Comparison of ENCODE assay signal across 11 cellular contexts in the genomic region with DNA sequence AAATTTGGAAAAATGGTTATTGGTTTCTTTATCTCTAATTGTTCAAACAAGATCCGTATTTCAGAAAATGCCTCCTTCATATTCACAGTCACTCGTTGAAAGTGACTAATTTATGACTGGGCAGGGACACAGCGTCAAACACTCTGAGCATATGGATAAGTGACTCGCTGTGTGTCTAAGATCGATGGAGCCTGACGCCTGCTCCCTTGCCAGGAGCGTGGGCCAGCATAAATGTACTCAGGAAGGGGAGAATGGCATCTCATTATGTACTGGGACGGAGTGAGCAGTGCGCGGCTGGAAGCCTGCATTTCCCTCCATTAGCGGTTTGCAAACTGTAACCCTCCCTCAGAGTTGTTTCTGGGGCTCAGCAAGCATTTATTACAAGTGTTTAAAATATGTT.
A peak's percentile ranks its signal among the peaks of the same experiment; 100 is the strongest.
DNase-seq lines count a peak whose midpoint lies in the region; ATAC-seq and TF ChIP-seq lines count a peak whose summit lies in the region.
"Had no signal": no experiment of that assay in that cellular context is flagged by ENCODE, and none has a peak within 500 bp of the region (broad histone marks: within the 10 kb centered on the region; RNA-seq: fewer than 3 reads in every experiment).

No MANE protein-coding gene starts in this region.

- H3K4me3 ChIP-seq in thoracic aorta (peak overlapping the region; percentile 40), left lung (no peak overlapping the region)
- H3K4me3 ChIP-seq: testis had no signal

- H3K36me3 ChIP-seq in thoracic aorta (no peaks in the 10 kb centered on the region), left lung (no peaks in the 10 kb centered on the region)

- no peak for TF ChIP-seq CTCF in thoracic aorta (IDR thresholded peaks at IDR 0.05)
- no peak for TF ChIP-seq CTCF in left lung (IDR thresholded peaks at IDR 0.05)

- DNase-seq in HK-2 (ENCODE audit: unreplicated experiment), result peak; percentile 50
- peak; percentile 95 for DNase-seq in NCI-H446 treated with DMSO at 0.1 percent for 48 hours (lab: John Stamatoyannopoulos, UW)
- peak; percentile 13 for DNase-seq in cerebellar cortex (ENCODE audit: low spot score)
- DNase-seq in thoracic aorta (ENCODE audit: low spot score), result no peak
- no peak for DNase-seq in left lung
- DNase-seq in activated CD4-positive, CD25-positive, alpha-beta regulatory T cell (lab: John Stamatoyannopoulos, UW), result no peak
- DNase-seq: central memory CD4-positive, alpha-beta T cell; hippocampal formation; T-helper 1 cell; testis had no signal

- intact Hi-C loops in left lung (cut with DNase I), result no loop called here

- no peak for ATAC-seq in thoracic aorta (ENCODE audit: insufficient number of reproducible peaks, low FRiP score, low read depth)
- ATAC-seq in left lung, result no peak
- no peak for ATAC-seq in GM19324 (IDR thresholded peaks at IDR 0.05; ENCODE audit: low FRiP score, unreplicated experiment)

- no peak overlapping the region for H3K27ac ChIP-seq in thoracic aorta
- no peak overlapping the region for H3K27ac ChIP-seq in left lung
- H3K27ac ChIP-seq: testis had no signal

- no peaks in the 10 kb centered on the region for H3K4me1 ChIP-seq in thoracic aorta (ENCODE audit: control insufficient read depth in 1 of 2, low read depth in 2 of 2)
- no peaks in the 10 kb centered on the region for H3K4me1 ChIP-seq in left lung
- H3K4me1 ChIP-seq: testis had no signal

- no peaks in the 10 kb centered on the region for H3K9me3 ChIP-seq in thoracic aorta
- no peaks in the 10 kb centered on the region for H3K9me3 ChIP-seq in left lung
- H3K9me3 ChIP-seq: testis had no signal

- H3K27me3 ChIP-seq in thoracic aorta (replicated peaks; ENCODE audit: insufficient read depth) (no peaks in the 10 kb centered on the region), left lung (no peaks in the 10 kb centered on the region)
- H3K27me3 ChIP-seq: testis had no signal

Comparison
In these comparisons a context has a peak if more than half of its experiments do, and no peak if none do; other contexts are left out.
1. DNase-seq: peak in HK-2 (single experiment), NCI-H446 treated with DMSO at 0.1 percent for 48 hours (single experiment) and cerebellar cortex (single experiment); none in thoracic aorta (single experiment), left lung (0 of 2) and activated CD4-positive, CD25-positive, alpha-beta regulatory T cell (0 of 4).